ENCODE assay signal across 1 cellular context in the genomic region with DNA sequence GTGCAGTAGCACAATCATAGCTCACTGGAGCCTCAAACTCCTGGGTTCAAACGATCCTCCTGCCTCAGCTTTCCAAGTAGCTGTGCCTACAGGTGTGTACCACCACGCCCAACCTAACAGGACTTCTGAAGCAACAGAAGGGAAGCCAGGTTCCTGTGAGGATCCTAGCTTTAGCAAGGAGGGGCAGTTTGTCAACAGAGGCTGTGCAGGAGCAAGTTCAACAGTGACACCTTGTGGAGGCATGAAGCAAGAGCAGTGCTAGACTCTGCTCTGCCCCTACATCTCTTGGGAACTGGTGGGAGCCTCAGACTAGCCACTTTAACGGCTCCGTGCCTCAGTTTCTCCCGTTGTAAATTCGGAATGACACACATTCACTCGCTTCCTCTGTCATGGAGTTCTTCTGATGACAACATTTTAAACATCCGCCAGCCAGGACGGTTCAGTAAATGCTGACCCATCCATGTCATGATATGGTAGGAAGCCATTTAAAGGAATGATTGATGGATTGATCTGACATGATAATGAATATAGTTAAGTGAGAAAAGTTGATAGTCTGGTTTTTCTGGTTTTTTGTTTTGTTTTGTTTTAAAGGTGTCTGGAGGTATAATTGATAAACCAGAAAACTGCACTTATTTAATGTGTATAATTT.
TF ChIP-seq lines count a peak whose summit lies in the region.

No MANE protein-coding gene starts in this region.

TF ChIP-seq in HepG2, 621 proteins besides CTCF, POLR2A, EP300 and RAD21 (continued from another document and continues in another):
- TF ChIP-seq, protein P1, sequence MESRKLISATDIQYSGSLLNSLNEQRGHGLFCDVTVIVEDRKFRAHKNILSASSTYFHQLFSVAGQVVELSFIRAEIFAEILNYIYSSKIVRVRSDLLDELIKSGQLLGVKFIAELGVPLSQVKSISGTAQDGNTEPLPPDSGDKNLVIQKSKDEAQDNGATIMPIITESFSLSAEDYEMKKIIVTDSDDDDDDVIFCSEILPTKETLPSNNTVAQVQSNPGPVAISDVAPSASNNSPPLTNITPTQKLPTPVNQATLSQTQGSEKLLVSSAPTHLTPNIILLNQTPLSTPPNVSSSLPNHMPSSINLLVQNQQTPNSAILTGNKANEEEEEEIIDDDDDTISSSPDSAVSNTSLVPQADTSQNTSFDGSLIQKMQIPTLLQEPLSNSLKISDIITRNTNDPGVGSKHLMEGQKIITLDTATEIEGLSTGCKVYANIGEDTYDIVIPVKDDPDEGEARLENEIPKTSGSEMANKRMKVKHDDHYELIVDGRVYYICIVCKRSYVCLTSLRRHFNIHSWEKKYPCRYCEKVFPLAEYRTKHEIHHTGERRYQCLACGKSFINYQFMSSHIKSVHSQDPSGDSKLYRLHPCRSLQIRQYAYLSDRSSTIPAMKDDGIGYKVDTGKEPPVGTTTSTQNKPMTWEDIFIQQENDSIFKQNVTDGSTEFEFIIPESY (CRISPR knock-in tag; IDR thresholded peaks at IDR 0.05), result peak; percentile 71
- TF ChIP-seq ZNF460 (CRISPR knock-in tag; IDR thresholded peaks at IDR 0.05; ENCODE audit: borderline replicate concordance), result no peak
- no peak for TF ChIP-seq ZNF33B (CRISPR knock-in tag; IDR thresholded peaks at IDR 0.05)
- TF ChIP-seq, protein P2, sequence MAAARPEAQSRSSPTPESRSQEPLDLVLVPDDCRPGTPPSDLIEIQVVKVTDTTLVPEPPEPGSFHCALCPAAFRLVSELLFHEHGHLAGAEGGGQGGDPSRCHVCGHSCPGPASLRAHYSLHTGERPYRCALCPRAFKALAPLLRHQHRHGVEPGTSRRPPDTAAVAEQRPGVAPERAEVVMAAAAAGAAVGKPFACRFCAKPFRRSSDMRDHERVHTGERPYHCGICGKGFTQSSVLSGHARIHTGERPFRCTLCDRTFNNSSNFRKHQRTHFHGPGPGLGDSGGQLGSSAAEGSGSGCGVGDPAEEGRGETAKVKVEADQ (CRISPR knock-in tag; IDR thresholded peaks at IDR 0.05; ENCODE audit: borderline replicate concordance), result no peak
- TF ChIP-seq, protein P3, sequence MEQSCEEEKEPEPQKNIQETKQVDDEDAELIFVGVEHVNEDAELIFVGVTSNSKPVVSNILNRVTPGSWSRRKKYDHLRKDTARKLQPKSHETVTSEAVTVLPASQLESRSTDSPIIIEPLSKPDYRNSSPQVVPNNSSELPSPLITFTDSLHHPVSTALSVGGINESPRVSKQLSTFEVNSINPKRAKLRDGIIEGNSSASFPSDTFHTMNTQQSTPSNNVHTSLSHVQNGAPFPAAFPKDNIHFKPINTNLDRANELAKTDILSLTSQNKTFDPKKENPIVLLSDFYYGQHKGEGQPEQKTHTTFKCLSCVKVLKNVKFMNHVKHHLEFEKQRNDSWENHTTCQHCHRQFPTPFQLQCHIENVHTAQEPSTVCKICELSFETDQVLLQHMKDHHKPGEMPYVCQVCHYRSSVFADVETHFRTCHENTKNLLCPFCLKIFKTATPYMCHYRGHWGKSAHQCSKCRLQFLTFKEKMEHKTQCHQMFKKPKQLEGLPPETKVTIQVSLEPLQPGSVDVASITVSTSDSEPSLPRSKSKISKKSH (CRISPR knock-in tag; IDR thresholded peaks at IDR 0.05; ENCODE audit: borderline replicate concordance), result peak; percentile 100
- TF ChIP-seq SMYD3 (CRISPR knock-in tag; IDR thresholded peaks at IDR 0.05), result no peak
- TF ChIP-seq TCF7 (IDR thresholded peaks at IDR 0.05; ENCODE audit: low read depth), result no peak
- no peak for TF ChIP-seq CREM (IDR thresholded peaks at IDR 0.05)
- TF ChIP-seq CREM (CRISPR knock-in tag; IDR thresholded peaks at IDR 0.05), result no peak
- TF ChIP-seq, protein P4, sequence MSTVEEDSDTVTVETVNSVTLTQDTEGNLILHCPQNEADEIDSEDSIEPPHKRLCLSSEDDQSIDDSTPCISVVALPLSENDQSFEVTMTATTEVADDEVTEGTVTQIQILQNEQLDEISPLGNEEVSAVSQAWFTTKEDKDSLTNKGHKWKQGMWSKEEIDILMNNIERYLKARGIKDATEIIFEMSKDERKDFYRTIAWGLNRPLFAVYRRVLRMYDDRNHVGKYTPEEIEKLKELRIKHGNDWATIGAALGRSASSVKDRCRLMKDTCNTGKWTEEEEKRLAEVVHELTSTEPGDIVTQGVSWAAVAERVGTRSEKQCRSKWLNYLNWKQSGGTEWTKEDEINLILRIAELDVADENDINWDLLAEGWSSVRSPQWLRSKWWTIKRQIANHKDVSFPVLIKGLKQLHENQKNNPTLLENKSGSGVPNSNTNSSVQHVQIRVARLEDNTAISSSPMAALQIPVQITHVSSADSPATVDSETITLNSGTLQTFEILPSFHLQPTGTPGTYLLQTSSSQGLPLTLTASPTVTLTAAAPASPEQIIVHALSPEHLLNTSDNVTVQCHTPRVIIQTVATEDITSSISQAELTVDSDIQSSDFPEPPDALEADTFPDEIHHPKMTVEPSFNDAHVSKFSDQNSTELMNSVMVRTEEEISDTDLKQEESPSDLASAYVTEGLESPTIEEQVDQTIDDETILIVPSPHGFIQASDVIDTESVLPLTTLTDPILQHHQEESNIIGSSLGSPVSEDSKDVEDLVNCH (CRISPR knock-in tag; IDR thresholded peaks at IDR 0.05), result no peak
- no peak for TF ChIP-seq JDP2 (CRISPR knock-in tag; IDR thresholded peaks at IDR 0.05; ENCODE audit: borderline replicate concordance)
- TF ChIP-seq ZFYVE20 (CRISPR knock-in tag; IDR thresholded peaks at IDR 0.05; ENCODE audit: borderline replicate concordance, low read depth), result no peak
- no peak for TF ChIP-seq ZSCAN20 (CRISPR knock-in tag; IDR thresholded peaks at IDR 0.05; ENCODE audit: borderline replicate concordance)
- TF ChIP-seq ARNTL (CRISPR knock-in tag; IDR thresholded peaks at IDR 0.05), result no peak
- TF ChIP-seq NPAS2 (CRISPR knock-in tag; IDR thresholded peaks at IDR 0.05; ENCODE audit: borderline replicate concordance), result no peak
- no peak for TF ChIP-seq ZNF335 (CRISPR knock-in tag; IDR thresholded peaks at IDR 0.05)
- TF ChIP-seq, protein P5, sequence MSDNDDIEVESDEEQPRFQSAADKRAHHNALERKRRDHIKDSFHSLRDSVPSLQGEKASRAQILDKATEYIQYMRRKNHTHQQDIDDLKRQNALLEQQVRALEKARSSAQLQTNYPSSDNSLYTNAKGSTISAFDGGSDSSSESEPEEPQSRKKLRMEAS (IDR thresholded peaks at IDR 0.05), result no peak
- no peak for TF ChIP-seq NRL (CRISPR knock-in tag; IDR thresholded peaks at IDR 0.05; ENCODE audit: borderline replicate concordance)
- no peak for TF ChIP-seq KAT8 (CRISPR knock-in tag; IDR thresholded peaks at IDR 0.05)
- TF ChIP-seq ZNF451 (CRISPR knock-in tag; IDR thresholded peaks at IDR 0.05), result no peak
- no peak for TF ChIP-seq ZBTB42 (CRISPR knock-in tag; IDR thresholded peaks at IDR 0.05)
- TF ChIP-seq, protein P6, sequence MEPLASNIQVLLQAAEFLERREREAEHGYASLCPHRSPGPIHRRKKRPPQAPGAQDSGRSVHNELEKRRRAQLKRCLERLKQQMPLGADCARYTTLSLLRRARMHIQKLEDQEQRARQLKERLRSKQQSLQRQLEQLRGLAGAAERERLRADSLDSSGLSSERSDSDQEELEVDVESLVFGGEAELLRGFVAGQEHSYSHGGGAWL (CRISPR knock-in tag; IDR thresholded peaks at IDR 0.05), result no peak
- peak; percentile 73; the same call in 1 of the 2 replicates for TF ChIP-seq ZNF788 (CRISPR knock-in tag; IDR thresholded peaks at IDR 0.05; ENCODE audit: borderline replicate concordance)
- TF ChIP-seq, protein P7, sequence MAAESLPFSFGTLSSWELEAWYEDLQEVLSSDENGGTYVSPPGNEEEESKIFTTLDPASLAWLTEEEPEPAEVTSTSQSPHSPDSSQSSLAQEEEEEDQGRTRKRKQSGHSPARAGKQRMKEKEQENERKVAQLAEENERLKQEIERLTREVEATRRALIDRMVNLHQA (CRISPR knock-in tag; IDR thresholded peaks at IDR 0.05), result no peak
- TF ChIP-seq ZNF83 (CRISPR knock-in tag; IDR thresholded peaks at IDR 0.05; ENCODE audit: borderline replicate concordance), result no peak
- TF ChIP-seq TP53 (CRISPR knock-in tag; conservative IDR thresholded peaks at IDR 0.05), result no peak
- TF ChIP-seq, protein P8, sequence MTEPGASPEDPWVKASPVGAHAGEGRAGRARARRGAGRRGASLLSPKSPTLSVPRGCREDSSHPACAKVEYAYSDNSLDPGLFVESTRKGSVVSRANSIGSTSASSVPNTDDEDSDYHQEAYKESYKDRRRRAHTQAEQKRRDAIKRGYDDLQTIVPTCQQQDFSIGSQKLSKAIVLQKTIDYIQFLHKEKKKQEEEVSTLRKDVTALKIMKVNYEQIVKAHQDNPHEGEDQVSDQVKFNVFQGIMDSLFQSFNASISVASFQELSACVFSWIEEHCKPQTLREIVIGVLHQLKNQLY (CRISPR knock-in tag; IDR thresholded peaks at IDR 0.05), result no peak
- TF ChIP-seq, protein P9, sequence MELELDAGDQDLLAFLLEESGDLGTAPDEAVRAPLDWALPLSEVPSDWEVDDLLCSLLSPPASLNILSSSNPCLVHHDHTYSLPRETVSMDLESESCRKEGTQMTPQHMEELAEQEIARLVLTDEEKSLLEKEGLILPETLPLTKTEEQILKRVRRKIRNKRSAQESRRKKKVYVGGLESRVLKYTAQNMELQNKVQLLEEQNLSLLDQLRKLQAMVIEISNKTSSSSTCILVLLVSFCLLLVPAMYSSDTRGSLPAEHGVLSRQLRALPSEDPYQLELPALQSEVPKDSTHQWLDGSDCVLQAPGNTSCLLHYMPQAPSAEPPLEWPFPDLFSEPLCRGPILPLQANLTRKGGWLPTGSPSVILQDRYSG (CRISPR knock-in tag; IDR thresholded peaks at IDR 0.05), result no peak
- TF ChIP-seq ZNF232 (CRISPR knock-in tag; IDR thresholded peaks at IDR 0.05; ENCODE audit: borderline replicate concordance), result 0 out of 2 replicates have a peak, but pooled peaks have one; percentile 38
- TF ChIP-seq ZSCAN9 (CRISPR knock-in tag; IDR thresholded peaks at IDR 0.05; ENCODE audit: borderline replicate concordance), result no peak
- no peak for TF ChIP-seq ARNT (IDR thresholded peaks at IDR 0.05)
- TF ChIP-seq ZNF235 (CRISPR knock-in tag; IDR thresholded peaks at IDR 0.05; ENCODE audit: borderline replicate concordance), result no peak
- TF ChIP-seq PAWR (CRISPR knock-in tag; IDR thresholded peaks at IDR 0.05; ENCODE audit: borderline replicate concordance), result no peak
- TF ChIP-seq, protein P10, sequence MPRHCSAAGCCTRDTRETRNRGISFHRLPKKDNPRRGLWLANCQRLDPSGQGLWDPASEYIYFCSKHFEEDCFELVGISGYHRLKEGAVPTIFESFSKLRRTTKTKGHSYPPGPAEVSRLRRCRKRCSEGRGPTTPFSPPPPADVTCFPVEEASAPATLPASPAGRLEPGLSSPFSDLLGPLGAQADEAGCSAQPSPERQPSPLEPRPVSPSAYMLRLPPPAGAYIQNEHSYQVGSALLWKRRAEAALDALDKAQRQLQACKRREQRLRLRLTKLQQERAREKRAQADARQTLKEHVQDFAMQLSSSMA (CRISPR knock-in tag; IDR thresholded peaks at IDR 0.05), result no peak
- no peak for TF ChIP-seq MTF1 (CRISPR knock-in tag; IDR thresholded peaks at IDR 0.05)
- TF ChIP-seq, protein P11, sequence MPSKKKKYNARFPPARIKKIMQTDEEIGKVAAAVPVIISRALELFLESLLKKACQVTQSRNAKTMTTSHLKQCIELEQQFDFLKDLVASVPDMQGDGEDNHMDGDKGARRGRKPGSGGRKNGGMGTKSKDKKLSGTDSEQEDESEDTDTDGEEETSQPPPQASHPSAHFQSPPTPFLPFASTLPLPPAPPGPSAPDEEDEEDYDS (CRISPR knock-in tag; IDR thresholded peaks at IDR 0.05), result no peak
- no peak for TF ChIP-seq ELF1 (CRISPR knock-in tag; IDR thresholded peaks at IDR 0.05)
- TF ChIP-seq, protein P12, sequence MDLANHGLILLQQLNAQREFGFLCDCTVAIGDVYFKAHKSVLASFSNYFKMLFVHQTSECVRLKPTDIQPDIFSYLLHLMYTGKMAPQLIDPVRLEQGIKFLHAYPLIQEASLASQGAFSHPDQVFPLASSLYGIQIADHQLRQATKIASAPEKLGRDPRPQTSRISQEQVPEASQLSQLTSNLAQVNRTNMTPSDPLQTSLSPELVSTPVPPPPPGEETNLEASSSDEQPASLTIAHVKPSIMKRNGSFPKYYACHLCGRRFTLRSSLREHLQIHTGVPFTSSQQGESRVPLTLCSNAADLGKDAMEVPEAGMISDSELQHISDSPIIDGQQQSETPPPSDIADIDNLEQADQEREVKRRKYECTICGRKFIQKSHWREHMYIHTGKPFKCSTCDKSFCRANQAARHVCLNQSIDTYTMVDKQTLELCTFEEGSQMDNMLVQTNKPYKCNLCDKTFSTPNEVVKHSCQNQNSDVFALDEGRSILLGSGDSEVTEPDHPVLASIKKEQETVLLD (CRISPR knock-in tag; IDR thresholded peaks at IDR 0.05; ENCODE audit: low read depth), result no peak
- TF ChIP-seq ZNF441 (CRISPR knock-in tag; IDR thresholded peaks at IDR 0.05; ENCODE audit: borderline replicate concordance), result no peak
- no peak for TF ChIP-seq ZSCAN29 (CRISPR knock-in tag; conservative IDR thresholded peaks at IDR 0.05)
- TF ChIP-seq, protein P13, sequence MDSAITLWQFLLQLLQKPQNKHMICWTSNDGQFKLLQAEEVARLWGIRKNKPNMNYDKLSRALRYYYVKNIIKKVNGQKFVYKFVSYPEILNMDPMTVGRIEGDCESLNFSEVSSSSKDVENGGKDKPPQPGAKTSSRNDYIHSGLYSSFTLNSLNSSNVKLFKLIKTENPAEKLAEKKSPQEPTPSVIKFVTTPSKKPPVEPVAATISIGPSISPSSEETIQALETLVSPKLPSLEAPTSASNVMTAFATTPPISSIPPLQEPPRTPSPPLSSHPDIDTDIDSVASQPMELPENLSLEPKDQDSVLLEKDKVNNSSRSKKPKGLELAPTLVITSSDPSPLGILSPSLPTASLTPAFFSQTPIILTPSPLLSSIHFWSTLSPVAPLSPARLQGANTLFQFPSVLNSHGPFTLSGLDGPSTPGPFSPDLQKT (CRISPR knock-in tag; IDR thresholded peaks at IDR 0.05; ENCODE audit: borderline replicate concordance), result no peak
- TF ChIP-seq, protein P14, sequence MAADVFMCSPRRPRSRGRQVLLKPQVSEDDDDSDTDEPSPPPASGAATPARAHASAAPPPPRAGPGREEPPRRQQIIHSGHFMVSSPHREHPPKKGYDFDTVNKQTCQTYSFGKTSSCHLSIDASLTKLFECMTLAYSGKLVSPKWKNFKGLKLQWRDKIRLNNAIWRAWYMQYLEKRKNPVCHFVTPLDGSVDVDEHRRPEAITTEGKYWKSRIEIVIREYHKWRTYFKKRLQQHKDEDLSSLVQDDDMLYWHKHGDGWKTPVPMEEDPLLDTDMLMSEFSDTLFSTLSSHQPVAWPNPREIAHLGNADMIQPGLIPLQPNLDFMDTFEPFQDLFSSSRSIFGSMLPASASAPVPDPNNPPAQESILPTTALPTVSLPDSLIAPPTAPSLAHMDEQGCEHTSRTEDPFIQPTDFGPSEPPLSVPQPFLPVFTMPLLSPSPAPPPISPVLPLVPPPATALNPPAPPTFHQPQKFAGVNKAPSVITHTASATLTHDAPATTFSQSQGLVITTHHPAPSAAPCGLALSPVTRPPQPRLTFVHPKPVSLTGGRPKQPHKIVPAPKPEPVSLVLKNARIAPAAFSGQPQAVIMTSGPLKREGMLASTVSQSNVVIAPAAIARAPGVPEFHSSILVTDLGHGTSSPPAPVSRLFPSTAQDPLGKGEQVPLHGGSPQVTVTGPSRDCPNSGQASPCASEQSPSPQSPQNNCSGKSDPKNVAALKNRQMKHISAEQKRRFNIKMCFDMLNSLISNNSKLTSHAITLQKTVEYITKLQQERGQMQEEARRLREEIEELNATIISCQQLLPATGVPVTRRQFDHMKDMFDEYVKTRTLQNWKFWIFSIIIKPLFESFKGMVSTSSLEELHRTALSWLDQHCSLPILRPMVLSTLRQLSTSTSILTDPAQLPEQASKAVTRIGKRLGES (CRISPR knock-in tag; IDR thresholded peaks at IDR 0.05; ENCODE audit: borderline replicate concordance), result no peak
- peak; percentile 81 for TF ChIP-seq FOXA3 (CRISPR knock-in tag; IDR thresholded peaks at IDR 0.05)
